Comparison of ENCODE assay signal across 29 cellular contexts in the genomic region with DNA sequence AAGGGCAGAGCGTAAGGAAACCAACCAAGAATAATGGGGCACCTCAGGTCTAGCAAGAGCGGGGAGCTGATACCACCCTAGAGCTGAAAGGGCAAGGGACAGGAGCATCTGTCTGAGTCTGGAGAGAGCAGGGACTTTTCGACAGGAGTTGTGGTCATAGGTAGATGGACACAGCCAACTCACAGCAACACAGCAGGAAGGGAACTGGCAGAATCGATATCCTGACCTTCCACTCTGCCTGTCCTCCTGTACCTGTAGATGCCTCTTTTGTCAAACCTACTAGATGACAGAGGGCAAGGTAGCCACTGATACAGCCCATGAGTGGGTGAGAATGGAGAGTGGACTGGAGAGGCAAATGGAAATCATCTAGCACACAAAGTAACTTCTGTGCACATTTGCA.
"Had no signal": no experiment of that assay in that cellular context is flagged by ENCODE, and none has a peak within 500 bp of the region (broad histone marks: within the 10 kb centered on the region; RNA-seq: fewer than 3 reads in every experiment).

No MANE protein-coding gene starts in this region.

- ATAC-seq: activated CD8-positive, alpha-beta T cell treated with anti-CD3 and anti-CD28 coated beads for 36 hours; activated naive CD8-positive, alpha-beta T cell treated with anti-CD3 and anti-CD28 coated beads, Interleukin-2, amount 50 U/mL, for 24 hours; body of pancreas had no signal

- DNase-seq: activated B cell treated with CpG ODN at 0.5 μM for 24 hours; activated CD4-positive, alpha-beta memory T cell treated with anti-CD3 and anti-CD28 coated beads for 36 hours; activated CD4-positive, alpha-beta T cell treated with anti-CD3 and anti-CD28 coated beads for 4 hours; activated CD4-positive, alpha-beta T cell treated with anti-CD3 and anti-CD28 coated beads, Interleukin-2, amount 10 ng/mL, durations not matched to agents 24 days and 14 days; activated CD4-positive, alpha-beta T cell treated with anti-CD3 and anti-CD28 coated beads, Interleukin-2, amount 50 U/mL, for 1 hour; activated CD4-positive, alpha-beta T cell treated with anti-CD3 and anti-CD28 coated beads, Interleukin-2, amount 50 U/mL, for 4 hours; activated CD4-positive, CD25-positive, alpha-beta regulatory T cell treated with anti-CD3 and anti-CD28 coated beads, Interleukin-2, amount 50 U/mL, for 72 hours; activated CD8-positive, alpha-beta memory T cell treated with anti-CD3 and anti-CD28 coated beads, Interleukin-2, amount 50 U/mL, for 4 hours; activated CD8-positive, alpha-beta T cell treated with anti-CD3 and anti-CD28 coated beads for 36 hours; activated effector memory CD4-positive, alpha-beta T cell treated with Interleukin-2 at 50 U/mL for 16 hours; activated gamma-delta T cell; activated naive CD4-positive, alpha-beta T cell treated with anti-CD3 and anti-CD28 coated beads, Interleukin-2, amount 10 ng/mL, durations not matched to agents 7 days and 5 days; activated naive CD4-positive, alpha-beta T cell treated with Interleukin-2 at 50 U/mL for 16 hours; activated naive CD8-positive, alpha-beta T cell treated with anti-CD3 and anti-CD28 coated beads, Interleukin-2, amount 10 ng/mL, durations not matched to agents 7 days and 5 days; activated naive CD8-positive, alpha-beta T cell treated with anti-CD3 and anti-CD28 coated beads, Interleukin-2, amount 50 U/mL, for 24 hours; activated T-cell treated with anti-CD3 and anti-CD28 coated beads, Interleukin-2, amount 50 U/mL, for 24 hours; activated T-cell treated with anti-CD3 and anti-CD28 coated beads, Interleukin-2, amount 50 U/mL, for 48 hours; amygdala; anterior cingulate cortex; body of pancreas; brain microvascular endothelial cell; central memory CD4-positive, alpha-beta T cell; T-helper 1 cell; T-helper 2 cell; T-helper 9 cell had no signal

- H3K4me3 ChIP-seq: ascending aorta, body of pancreas, breast epithelium had no signal

- H3K9me3 ChIP-seq: ascending aorta, body of pancreas, breast epithelium had no signal

- H3K27ac ChIP-seq: ascending aorta, body of pancreas, brain microvascular endothelial cell, breast epithelium, VCaP had no signal

- H3K27me3 ChIP-seq: ascending aorta, body of pancreas, brain microvascular endothelial cell, breast epithelium had no signal

- H3K4me1 ChIP-seq: ascending aorta, body of pancreas, breast epithelium had no signal

- FAIRE-seq: TTC549 had no signal

- H3K36me3 ChIP-seq: ascending aorta, brain microvascular endothelial cell, breast epithelium had no signal
